13 cellular contexts compared by ENCODE assay signal in genomic region chr22:35436421-35436820, GRCh38. TPM values are rescaled to one million over a fixed set of nuclear protein-coding genes. Genes with fewer than 3 reads are reported as not detected.
A peak's percentile ranks its signal among the peaks of the same experiment; 100 is the strongest.
DNase-seq lines count a peak whose midpoint lies in the region; ATAC-seq, FAIRE-seq and TF ChIP-seq lines count a peak whose summit lies in the region.
"Had no signal": no experiment of that assay in that cellular context is flagged by ENCODE, and none has a peak within 500 bp of the region (broad histone marks: within the 10 kb centered on the region; RNA-seq: fewer than 3 reads in every experiment).

No MANE protein-coding gene starts in this region.

- no peak for TF ChIP-seq EP300 in H1 (IDR thresholded peaks at IDR 0.05; ENCODE audit: borderline replicate concordance in 1 of 2, low read depth in 2 of 2, low read length in 2 of 2)

- H2BK12ac ChIP-seq in H1 (ENCODE audit: low read depth, low read length), result no peak overlapping the region

- no peaks in the 10 kb centered on the region; the same call in 1 of the 2 replicates for H3K4me1 ChIP-seq in HEK293 (ENCODE audit: control insufficient read depth, insufficient read depth, low read length)
- H3K4me1 ChIP-seq in H1 (replicated peaks in 1 of 4; ENCODE audit: control insufficient read depth in 3 of 4, insufficient read depth in 4 of 4, low read length in 3 of 4), result peaks cover 0 to 2% (median 0%) of the 10 kb centered on the region in 4 experiments; a peak in 2 of 7 replicates

- H3K36me3 ChIP-seq in HEK293 (ENCODE audit: control insufficient read depth in 2 of 2, insufficient read depth in 1 of 2, low read length in 2 of 2), result peaks cover 23 to 59% of the 10 kb centered on the region in 2 experiments; a peak in 2 of 3 replicates
- peaks cover 10 to 33% (median 24%) of the 10 kb centered on the region in 4 experiments for H3K36me3 ChIP-seq in H1 (ENCODE audit: control insufficient read depth in 2 of 4, insufficient read depth in 4 of 4, low read length in 3 of 4)

- no peak overlapping the region for H3K23ac ChIP-seq in H1 (ENCODE audit: insufficient read length)

- CTCF ChIA-PET in HEK293 (lab: Yijun Ruan, JAX) (no interaction called here), H1 (lab: Charles Lee; ENCODE audit: partially characterized antibody) (interaction anchor here (0.7 to 8.7 kb wide), 2 partner anchors 143 to 183 kb away, joined by 3 to 124 read pairs; no protein-coding TSS in a partner anchor)

- no peaks in the 10 kb centered on the region for H3K27me3 Mint-ChIP-seq in activated T-cell treated with anti-CD3 and anti-CD28 coated beads, Interleukin-2, amount 50 U/mL, for 24 hours
- no peaks in the 10 kb centered on the region for H3K27me3 Mint-ChIP-seq in activated T-cell treated with anti-CD3 and anti-CD28 coated beads, Interleukin-2, amount 50 U/mL, for 4 hours (ENCODE audit: low read depth)
- no peaks in the 10 kb centered on the region for H3K27me3 Mint-ChIP-seq in mesothelial cell of epicardium (ENCODE audit: low read depth)
- H3K27me3 Mint-ChIP-seq: CD4-positive, CD25-positive, alpha-beta regulatory T cell had no signal

- H3K4me2 ChIP-seq in H1 (ENCODE audit: insufficient read depth in 1 of 2, low read depth in 2 of 2, low read length in 2 of 2), result no peak overlapping the region
- H3K4me2 ChIP-seq: BLaER1 treated with 17β-estradiol and CSF1 and Interleukin-3, amounts not matched to agents 10 nM and 100 nM had no signal

- H3K9ac ChIP-seq in H1 (replicated peaks in 1 of 4; ENCODE audit: extremely low read depth in 1 of 4, low read depth in 3 of 4, low read length in 3 of 4), result no peak overlapping the region
- H3K9ac ChIP-seq: BLaER1 treated with 17β-estradiol and CSF1 and Interleukin-3, amounts not matched to agents 10 nM and 100 nM had no signal

- H2BK15ac ChIP-seq in H1 (ENCODE audit: low read length), result no peak overlapping the region

- H3K27ac ChIP-seq in HEK293 (ENCODE audit: extremely low read depth, low read depth, low read length) (peak overlapping the region; percentile 55; the same call in 1 of the 2 replicates), H1 (ENCODE audit: low read depth, low read length) (no peak overlapping the region)
- H3K27ac ChIP-seq: BLaER1 treated with 17β-estradiol and CSF1 and Interleukin-3, amounts not matched to agents 10 nM and 100 nM had no signal

- no peaks in the 10 kb centered on the region for H3K79me2 ChIP-seq in H1 (ENCODE audit: control insufficient read depth in 1 of 2, insufficient read depth in 2 of 2, low read length in 2 of 2)

- TF ChIP-seq POLR2A in H1 (IDR thresholded peaks at IDR 0.05; ENCODE audit: control extremely low read depth in 1 of 2, low read depth in 2 of 2, low read length in 2 of 2), result no peak

- H3K4me3 ChIP-seq in HEK293 (ENCODE audit: low read depth, low read length) (no peak overlapping the region), H1 (ENCODE audit: extremely low read depth in 1 of 4, insufficient read depth in 2 of 4, low read depth in 3 of 4, low read length in 4 of 4) (no peak overlapping the region)
- H3K4me3 ChIP-seq: BLaER1 treated with 17β-estradiol and CSF1 and Interleukin-3, amounts not matched to agents 10 nM and 100 nM; K562 had no signal

- no peak overlapping the region; the same call in 1 of the 2 replicates for H4K8ac ChIP-seq in H1 (ENCODE audit: extremely low read depth, insufficient read depth, low read length)

- H2AFZ ChIP-seq in H1 (ENCODE audit: low read length), result no peak overlapping the region

- no peak for DNase-seq in activated T-cell treated with anti-CD3 and anti-CD28 coated beads, Interleukin-2, amount 50 U/mL, for 24 hours
- no peak for DNase-seq in activated T-cell treated with anti-CD3 and anti-CD28 coated beads, Interleukin-2, amount 50 U/mL, for 4 hours
- DNase-seq in H1 (ENCODE audit: low read depth in 1 of 2, low spot score in 2 of 2) (no peak), mesothelial cell of epicardium (ENCODE audit: low spot score in 2 of 2, unreplicated experiment in 2 of 2) (no peak), GM13976 (ENCODE audit: low spot score) (no peak)
- DNase-seq: CD4-positive, CD25-positive, alpha-beta regulatory T cell; DMS79 treated with DMSO at 0.1 percent for 48 hours had no signal

- H2BK20ac ChIP-seq in H1 (ENCODE audit: low read length), result no peak overlapping the region

- no peak for TF ChIP-seq RAD21 in H1 (IDR thresholded peaks at IDR 0.05 in 1 of 2, conservative IDR thresholded peaks at IDR 0.05 in 1 of 2; ENCODE audit: low read depth in 2 of 2, low read length in 2 of 2)

- no peaks in the 10 kb centered on the region for H3K27me3 ChIP-seq in H1 (replicated peaks in 1 of 4; ENCODE audit: control insufficient read depth in 3 of 4, extremely low read depth in 1 of 4, insufficient read depth in 3 of 4, low read length in 3 of 4)
- H3K27me3 ChIP-seq: BLaER1 treated with 17β-estradiol and CSF1 and Interleukin-3, amounts not matched to agents 10 nM and 100 nM had no signal

- H3K79me1 ChIP-seq in H1 (ENCODE audit: low read depth, low read length), result no peaks in the 10 kb centered on the region; the same call in 1 of the 2 replicates

- H3K4ac ChIP-seq in H1 (replicated peaks; ENCODE audit: insufficient read length, low read depth, low read length), result no peak overlapping the region

- no peak overlapping the region for H3K18ac ChIP-seq in H1 (ENCODE audit: extremely low read depth, low read length)

- in situ Hi-C loops in GM13976 (cut with MboI; ENCODE audit: low sequenced_read_pairs, unreplicated experiment), result no loop called here

- WGBS in H1 (ENCODE audit: extremely low coverage in 1 of 2, insufficient coverage in 1 of 2, insufficient read length in 1 of 2, insufficient replicate concordance in 2 of 2, low coverage in 1 of 2, low lambda C conversion rate in 2 of 2, missing lambda C conversion rate in 1 of 2), 2 experiments, result 94% methylated on average over 5 of the region's 5 CpGs; no CpG with 5 or more reads in 1 of the 2 experiments

- H4K20me1 ChIP-seq in H1 (replicated peaks in 1 of 2; ENCODE audit: control insufficient read depth in 1 of 2, insufficient read depth in 2 of 2, low read length in 2 of 2), result peaks cover 0 to 2% of the 10 kb centered on the region in 2 experiments

- no peak overlapping the region for H2BK120ac ChIP-seq in H1 (replicated peaks; ENCODE audit: low read depth, low read length)

- no peak overlapping the region for H2AK5ac ChIP-seq in H1 (ENCODE audit: low read depth, low read length)

- no peaks in the 10 kb centered on the region for H3K9me3 Mint-ChIP-seq in activated T-cell treated with anti-CD3 and anti-CD28 coated beads, Interleukin-2, amount 50 U/mL, for 24 hours
- no peaks in the 10 kb centered on the region for H3K9me3 Mint-ChIP-seq in activated T-cell treated with anti-CD3 and anti-CD28 coated beads, Interleukin-2, amount 50 U/mL, for 4 hours
- peaks cover 5% of the 10 kb centered on the region for H3K9me3 Mint-ChIP-seq in mesothelial cell of epicardium

- H3K9me3 ChIP-seq in HEK293 (ENCODE audit: control insufficient read depth, insufficient read depth, low read depth, low read length), result no peaks in the 10 kb centered on the region
- peaks cover 4 to 12% of the 10 kb centered on the region in 2 experiments; a peak in 3 of 4 replicates for H3K9me3 ChIP-seq in H1 (ENCODE audit: insufficient read depth in 2 of 2, low read depth in 1 of 2, low read length in 1 of 2)

- no peak for ATAC-seq in activated T-cell treated with anti-CD3 and anti-CD28 coated beads, Interleukin-2, amount 50 U/mL, for 4 hours
- no peak for ATAC-seq in HG02938 (IDR thresholded peaks at IDR 0.05; ENCODE audit: unreplicated experiment)

- no peak overlapping the region for H3K14ac ChIP-seq in H1 (ENCODE audit: insufficient read length)

- H3K4me3 Mint-ChIP-seq in activated T-cell treated with anti-CD3 and anti-CD28 coated beads, Interleukin-2, amount 50 U/mL, for 24 hours, result no peak overlapping the region
- no peak overlapping the region for H3K4me3 Mint-ChIP-seq in activated T-cell treated with anti-CD3 and anti-CD28 coated beads, Interleukin-2, amount 50 U/mL, for 4 hours
- H3K4me3 Mint-ChIP-seq in mesothelial cell of epicardium, result no peak overlapping the region
- H3K4me3 Mint-ChIP-seq: CD4-positive, CD25-positive, alpha-beta regulatory T cell had no signal

- H4K5ac ChIP-seq in H1 (ENCODE audit: insufficient read length, low read depth, low read length), result no peak overlapping the region

- no peaks in the 10 kb centered on the region for H3K4me1 Mint-ChIP-seq in activated T-cell treated with anti-CD3 and anti-CD28 coated beads, Interleukin-2, amount 50 U/mL, for 24 hours (ENCODE audit: low read depth)
- no peaks in the 10 kb centered on the region for H3K4me1 Mint-ChIP-seq in activated T-cell treated with anti-CD3 and anti-CD28 coated beads, Interleukin-2, amount 50 U/mL, for 4 hours (ENCODE audit: low read depth)
- H3K4me1 Mint-ChIP-seq in mesothelial cell of epicardium, result no peaks in the 10 kb centered on the region

- POLR2A ChIA-PET in HEK293 (lab: Yijun Ruan, JAX) (interaction anchor here (0.6 kb wide), 1 partner anchor 17 kb away, joined by 5 read pairs; no protein-coding TSS in a partner anchor), H1 (lab: Charles Lee; ENCODE audit: partially characterized antibody) (interaction anchor here (1.0 to 46.1 kb wide), 8 partner anchors 8 to 147 kb away, joined by 3 to 1995 read pairs (median 3); partner anchors contain the start of genes HMOX1 and MCM5)

- peaks cover 13% of the 10 kb centered on the region; the same call in 1 of the 2 replicates for H3K23me2 ChIP-seq in H1 (ENCODE audit: low read depth, low read length)

- H4K91ac ChIP-seq in H1 (replicated peaks; ENCODE audit: insufficient read length, low read length), result no peak overlapping the region

- no peak for TF ChIP-seq CTCF in HEK293 (tag by site-specific recombination; IDR thresholded peaks at IDR 0.05)
- no peak for TF ChIP-seq CTCF in H1 (IDR thresholded peaks at IDR 0.05; ENCODE audit: control extremely low read depth in 1 of 3, insufficient read depth in 1 of 3, low read depth in 1 of 3, low read length in 3 of 3)
- TF ChIP-seq CTCF in mesothelial cell of epicardium (IDR thresholded peaks at IDR 0.05; ENCODE audit: unreplicated experiment), result no peak
- no peak for TF ChIP-seq CTCF in GM13976 (IDR thresholded peaks at IDR 0.05; ENCODE audit: borderline replicate concordance, control extremely low read depth, extremely low read depth, insufficient read depth, missing control alignments)

- peak overlapping the region; percentile 12 for H3K27ac Mint-ChIP-seq in activated T-cell treated with anti-CD3 and anti-CD28 coated beads, Interleukin-2, amount 50 U/mL, for 24 hours
- no peak overlapping the region for H3K27ac Mint-ChIP-seq in mesothelial cell of epicardium
- H3K27ac Mint-ChIP-seq: CD4-positive, CD25-positive, alpha-beta regulatory T cell had no signal

- peaks cover 81% of the 10 kb centered on the region for H3K36me3 Mint-ChIP-seq in activated T-cell treated with anti-CD3 and anti-CD28 coated beads, Interleukin-2, amount 50 U/mL, for 24 hours (ENCODE audit: low read depth)
- H3K36me3 Mint-ChIP-seq in activated T-cell treated with anti-CD3 and anti-CD28 coated beads, Interleukin-2, amount 50 U/mL, for 4 hours (ENCODE audit: insufficient read depth), result peaks cover 27% of the 10 kb centered on the region
- peaks cover 24% of the 10 kb centered on the region for H3K36me3 Mint-ChIP-seq in mesothelial cell of epicardium

- H2BK5ac ChIP-seq in H1 (ENCODE audit: low read depth, low read length), result peak overlapping the region; percentile 16; the same call in 1 of the 2 replicates

- no peak overlapping the region for H3K56ac ChIP-seq in H1 (replicated peaks; ENCODE audit: insufficient read length, low read depth, low read length)

- no peak for FAIRE-seq in H1 (lab: Jason Lieb, UNC)
- FAIRE-seq: G401.6, GM12891 had no signal

RNA-seq across cellular contexts. Expression of gene MCM5, which starts 36.5 kb away (rescaled TPM):
- total RNA-seq in activated T-cell treated with anti-CD3 and anti-CD28 coated beads, Interleukin-2, amount 50 U/mL, for 4 hours, result 100 to 1,000 TPM; 342 to 399 (median 361) TPM
- total RNA-seq in H1 (2021; fragmentation: NEBNext Ultra II Directional; extraction: Animal tissue kit (Norgen Biotek cat#: 25700)), result 297 and 305 TPM in 2 replicates
- polyA plus RNA-seq in H1 (2011; rRNA removed), result 210 and 243 TPM in 2 replicates
- 212 TPM for polyA plus RNA-seq in H1 (2011; cell fraction: cytosol; rRNA removed)
- 524 TPM for polyA plus RNA-seq in H1 (2011; cell fraction: nucleus; rRNA removed)
- polyA plus RNA-seq in H1 (2012, experiment 1 of 2), result 221 to 290 TPM (median 254 TPM) in 4 replicates
- 144 TPM for polyA plus RNA-seq in H1 (2012, experiment 2 of 2)
- 120 TPM for polyA plus RNA-seq in H1 (2013, experiment 1 of 2)
- polyA plus RNA-seq in H1 (2013, experiment 2 of 2), result 108 TPM
- polyA minus RNA-seq in H1 (2011; rRNA and poly(A)+ RNA removed), result 447 and 449 TPM in 2 replicates
- 271 TPM for polyA minus RNA-seq in H1 (2011; cell fraction: cytosol; rRNA and poly(A)+ RNA removed)
- 249 TPM for polyA minus RNA-seq in H1 (2011; cell fraction: nucleus; rRNA and poly(A)+ RNA removed)
- total RNA-seq in mesothelial cell of epicardium, result 50.5 to 59.7 TPM (median 52.1 TPM) in 3 replicates

RNA-seq across cellular contexts. Expression of gene HMOX1, which starts 55.5 kb away (rescaled TPM):
- total RNA-seq in activated T-cell treated with anti-CD3 and anti-CD28 coated beads, Interleukin-2, amount 50 U/mL, for 4 hours, result 1 to 10 TPM; 1.2 to 3.0 (median 1.4) TPM
- total RNA-seq in H1 (2021; fragmentation: NEBNext Ultra II Directional; extraction: Animal tissue kit (Norgen Biotek cat#: 25700)), result 25.0 and 25.7 TPM in 2 replicates
- 39.2 and 41.6 TPM in 2 replicates for polyA plus RNA-seq in H1 (2011; rRNA removed)
- 28.6 TPM for polyA plus RNA-seq in H1 (2011; cell fraction: cytosol; rRNA removed)
- 19.6 TPM for polyA plus RNA-seq in H1 (2011; cell fraction: nucleus; rRNA removed)
- polyA plus RNA-seq in H1 (2012, experiment 1 of 2), result 20.2 to 27.4 TPM (median 24.8 TPM) in 4 replicates
- polyA plus RNA-seq in H1 (2012, experiment 2 of 2), result 29.7 TPM
- polyA plus RNA-seq in H1 (2013, experiment 1 of 2), result 23.9 TPM
- 27.9 TPM for polyA plus RNA-seq in H1 (2013, experiment 2 of 2)
- polyA minus RNA-seq in H1 (2011; rRNA and poly(A)+ RNA removed), result 8.0 and 8.7 TPM in 2 replicates
- 7.7 TPM for polyA minus RNA-seq in H1 (2011; cell fraction: cytosol; rRNA and poly(A)+ RNA removed)
- 9.2 TPM for polyA minus RNA-seq in H1 (2011; cell fraction: nucleus; rRNA and poly(A)+ RNA removed)
- 1.6 to 2.8 TPM (median 1.6 TPM) in 3 replicates for total RNA-seq in mesothelial cell of epicardium
- total RNA-seq: CD4-positive, CD25-positive, alpha-beta regulatory T cell; K562 had no signal
- polyA plus RNA-seq: K562 had no signal
